In genomic region chr11:363948-364761, GRCh38 we compare ENCODE assay signal across 1 cellular context.
TF ChIP-seq lines count a peak whose summit lies in the region.

No MANE protein-coding gene starts in this region.

TF ChIP-seq in Ishikawa, 13 proteins besides CTCF, POLR2A, EP300 and RAD21 (continued from another document):
- peak; percentile 51; the same call in 1 of the 2 replicates for TF ChIP-seq TCF12 (IDR thresholded peaks at IDR 0.05; ENCODE audit: low read depth)
